ENCODE assay signal across 8 cellular contexts in genomic region chr1:206581114-206581497, GRCh38. TPM values are rescaled to one million over a fixed set of nuclear protein-coding genes. Genes with fewer than 3 reads are reported as not detected.
DNase-seq lines count a peak whose midpoint lies in the region; ATAC-seq and TF ChIP-seq lines count a peak whose summit lies in the region.
"Not testable (repeated sequence)": the region's sequence is repeated elsewhere in the genome, so short reads cannot be mapped to it uniquely, and the experiment has no call there.
"Had no signal": no experiment of that assay in that cellular context is flagged by ENCODE, and none has a peak within 500 bp of the region (broad histone marks: within the 10 kb centered on the region; RNA-seq: fewer than 3 reads in every experiment).

No MANE protein-coding gene starts in this region.

- CTCF ChIA-PET in CD8-positive, alpha-beta T cell (lab: Charles Lee), result interaction anchor here (0.9 to 24.2 kb wide), 9 partner anchors 11 to 119 kb away, joined by 3 to 709 read pairs (median 6); partner anchors contain the start of gene RASSF5
- CTCF ChIA-PET in activated B cell treated with CpG ODN at 0.5 μM for 24 hours (lab: Charles Lee), result interaction anchor here (0.6 to 9.3 kb wide), 10 partner anchors 10 to 111 kb away, joined by 3 to 349 read pairs (median 4); partner anchors contain the start of gene IKBKE

- H3K4me1 ChIP-seq in CD8-positive, alpha-beta T cell (ENCODE audit: insufficient read depth, low read length), result peaks cover 79% of the 10 kb centered on the region

- H3K27me3 ChIP-seq in CD8-positive, alpha-beta T cell (ENCODE audit: insufficient read depth, low read length), result not testable (repeated sequence)

- ATAC-seq in CD8-positive, alpha-beta T cell; activated B cell treated with CpG ODN at 0.5 μM for 24 hours (ENCODE audit: low read depth); activated naive CD4-positive, alpha-beta T cell treated with anti-CD3 and anti-CD28 coated beads, Interleukin-2, amount 50 U/mL, for 72 hours; effector memory CD8-positive, alpha-beta T cell (replicated peaks); natural killer cell; stimulated activated naive B cell treated with anti-CD40 and anti-IgM and Interleukin-4, amounts not matched to agents 10 μg/mL and 1 μg/mL and 100 μg/mL, for 72 hours (replicated peaks): not testable (repeated sequence)

- H3K4me1 Mint-ChIP-seq in CD8-positive, alpha-beta T cell (ENCODE audit: low read depth), result peaks cover 85% of the 10 kb centered on the region
- H3K4me1 Mint-ChIP-seq in activated B cell treated with CpG ODN at 0.5 μM for 24 hours, result peaks cover 77% of the 10 kb centered on the region
- peaks cover 75% of the 10 kb centered on the region in 2 donors for H3K4me1 Mint-ChIP-seq in effector memory CD8-positive, alpha-beta T cell (ENCODE audit: low read depth in 2 of 2)
- peaks cover 83 to 84% of the 10 kb centered on the region in 2 donors for H3K4me1 Mint-ChIP-seq in natural killer cell
- H3K4me1 Mint-ChIP-seq in stimulated activated naive B cell treated with anti-CD40 and anti-IgM and Interleukin-4, amounts not matched to agents 10 μg/mL and 1 μg/mL and 100 μg/mL, for 72 hours, result peaks cover 71 to 82% of the 10 kb centered on the region in 2 donors

- POLR2A ChIA-PET in CD8-positive, alpha-beta T cell (lab: Charles Lee), result interaction anchor here (0.6 to 18.3 kb wide), 6 partner anchors 8 to 926 kb away, joined by 3 to 320 read pairs (median 4); no protein-coding TSS in a partner anchor
- POLR2A ChIA-PET in activated B cell treated with CpG ODN at 0.5 μM for 24 hours (lab: Charles Lee), result interaction anchor here (0.6 to 9.8 kb wide), 9 partner anchors 14 to 115 kb away, joined by 3 to 343 read pairs (median 9); partner anchors contain the start of genes EIF2D and RASSF5

- H3K27ac Mint-ChIP-seq in CD8-positive, alpha-beta T cell, result peak overlapping the region; percentile 96
- peak overlapping the region; percentile 96 for H3K27ac Mint-ChIP-seq in activated B cell treated with CpG ODN at 0.5 μM for 24 hours
- peak overlapping the region; percentile 100 for H3K27ac Mint-ChIP-seq in activated naive CD4-positive, alpha-beta T cell treated with anti-CD3 and anti-CD28 coated beads, Interleukin-2, amount 50 U/mL, for 72 hours
- peak overlapping the region; percentile 98 to 100 for H3K27ac Mint-ChIP-seq in effector memory CD8-positive, alpha-beta T cell
- H3K27ac Mint-ChIP-seq in natural killer cell, result peak overlapping the region; percentile 90 to 100
- peak overlapping the region; percentile 99 for H3K27ac Mint-ChIP-seq in stimulated activated naive B cell treated with anti-CD40 and anti-IgM and Interleukin-4, amounts not matched to agents 10 μg/mL and 1 μg/mL and 100 μg/mL, for 72 hours

- DNase-seq in CD8-positive, alpha-beta T cell; activated B cell treated with CpG ODN at 0.5 μM for 24 hours; activated naive CD4-positive, alpha-beta T cell treated with anti-CD3 and anti-CD28 coated beads, Interleukin-2, amount 50 U/mL, for 72 hours (ENCODE audit: low spot score in 2 of 2); effector memory CD8-positive, alpha-beta T cell; natural killer cell; stimulated activated naive B cell treated with anti-CD40 and anti-IgM and Interleukin-4, amounts not matched to agents 10 μg/mL and 1 μg/mL and 100 μg/mL, for 72 hours: not testable (repeated sequence)
- DNase-seq in activated T-cell treated with anti-CD3 and anti-CD28 coated beads, Interleukin-2, amount 50 U/mL, for 1 hour, result peak; percentile 45

- intact Hi-C loops in CD8-positive, alpha-beta T cell (cut with DNase I, micrococcal nuclease), result not testable (repeated sequence)
- intact Hi-C loops in activated B cell treated with CpG ODN at 0.5 μM for 24 hours (cut with micrococcal nuclease) (loop anchor here (5.0 kb wide), 2 partner anchors 529 to 756 kb away; partner anchors contain the start of gene RHEX), natural killer cell (cut with micrococcal nuclease) (loop anchor here (2.0 to 5.0 kb wide), 2 partner anchors 76 to 1294 kb away; no protein-coding TSS in a partner anchor)

- not testable (repeated sequence) for H3K9me3 Mint-ChIP-seq in CD8-positive, alpha-beta T cell; activated B cell treated with CpG ODN at 0.5 μM for 24 hours; activated naive CD4-positive, alpha-beta T cell treated with anti-CD3 and anti-CD28 coated beads, Interleukin-2, amount 50 U/mL, for 72 hours; effector memory CD8-positive, alpha-beta T cell; natural killer cell; stimulated activated naive B cell treated with anti-CD40 and anti-IgM and Interleukin-4, amounts not matched to agents 10 μg/mL and 1 μg/mL and 100 μg/mL, for 72 hours

- peak overlapping the region; percentile 66 for H3K27ac ChIP-seq in CD8-positive, alpha-beta T cell (ENCODE audit: low read depth, low read length)

- not testable (repeated sequence) for H3K27me3 Mint-ChIP-seq in CD8-positive, alpha-beta T cell (ENCODE audit: low read depth); activated B cell treated with CpG ODN at 0.5 μM for 24 hours; effector memory CD8-positive, alpha-beta T cell; natural killer cell (ENCODE audit: low read depth in 2 of 2); stimulated activated naive B cell treated with anti-CD40 and anti-IgM and Interleukin-4, amounts not matched to agents 10 μg/mL and 1 μg/mL and 100 μg/mL, for 72 hours

- H3K36me3 Mint-ChIP-seq in CD8-positive, alpha-beta T cell, result peaks cover 68% of the 10 kb centered on the region
- H3K36me3 Mint-ChIP-seq in activated B cell treated with CpG ODN at 0.5 μM for 24 hours (ENCODE audit: low read depth), result peaks cover 65% of the 10 kb centered on the region
- H3K36me3 Mint-ChIP-seq in activated naive CD4-positive, alpha-beta T cell treated with anti-CD3 and anti-CD28 coated beads, Interleukin-2, amount 50 U/mL, for 72 hours, result peaks cover 39 to 59% of the 10 kb centered on the region in 2 donors
- peaks cover 80% of the 10 kb centered on the region for H3K36me3 Mint-ChIP-seq in effector memory CD8-positive, alpha-beta T cell (ENCODE audit: insufficient read depth)
- H3K36me3 Mint-ChIP-seq in natural killer cell, result not testable (repeated sequence)
- H3K36me3 Mint-ChIP-seq in stimulated activated naive B cell treated with anti-CD40 and anti-IgM and Interleukin-4, amounts not matched to agents 10 μg/mL and 1 μg/mL and 100 μg/mL, for 72 hours, result peaks cover 53 to 78% of the 10 kb centered on the region in 2 donors

- TF ChIP-seq CTCF in CD8-positive, alpha-beta T cell (IDR thresholded peaks at IDR 0.05); activated B cell treated with CpG ODN at 0.5 μM for 24 hours (IDR thresholded peaks at IDR 0.05); natural killer cell (IDR thresholded peaks at IDR 0.05): not testable (repeated sequence)

- H3K4me3 Mint-ChIP-seq in CD8-positive, alpha-beta T cell, result peak overlapping the region; percentile 78
- peak overlapping the region; percentile 62 for H3K4me3 Mint-ChIP-seq in activated B cell treated with CpG ODN at 0.5 μM for 24 hours
- H3K4me3 Mint-ChIP-seq in effector memory CD8-positive, alpha-beta T cell, result peak overlapping the region; percentile 79 to 93
- peak overlapping the region; percentile 94 for H3K4me3 Mint-ChIP-seq in natural killer cell
- peak overlapping the region; percentile 68 to 76 for H3K4me3 Mint-ChIP-seq in stimulated activated naive B cell treated with anti-CD40 and anti-IgM and Interleukin-4, amounts not matched to agents 10 μg/mL and 1 μg/mL and 100 μg/mL, for 72 hours

- H3K36me3 ChIP-seq in CD8-positive, alpha-beta T cell (ENCODE audit: insufficient read depth, low read length), result peaks cover 31% of the 10 kb centered on the region

- peak overlapping the region; percentile 31 for H3K4me3 ChIP-seq in CD8-positive, alpha-beta T cell (ENCODE audit: low read depth, low read length)

- H3K9me3 ChIP-seq in CD8-positive, alpha-beta T cell (ENCODE audit: low read length), result not testable (repeated sequence)

RNA-seq across cellular contexts. Expression of gene EIF2D, which starts 31.2 kb away (rescaled TPM):
- total RNA-seq in CD8-positive, alpha-beta T cell, result 10 to 100 TPM; 42.0 to 49.2 TPM
- total RNA-seq in activated B cell treated with CpG ODN at 0.5 μM for 24 hours, result 61.2 and 65.4 TPM in 2 replicates
- total RNA-seq in activated naive CD4-positive, alpha-beta T cell treated with anti-CD3 and anti-CD28 coated beads, Interleukin-2, amount 50 U/mL, for 72 hours, result 100 to 1,000 TPM in 1 of 2 donors, 10 to 100 TPM in 1; 87.1 to 111 TPM
- 10 to 100 TPM; 31.8 to 34.6 (median 32.7) TPM for total RNA-seq in natural killer cell

RNA-seq across cellular contexts. Expression of gene DYRK3, which starts 54.2 kb away (rescaled TPM):
- 1 to 10 TPM in 1 of 2 experiments, under 1 TPM in 1; 0.94 to 1.4 TPM for total RNA-seq in CD8-positive, alpha-beta T cell
- total RNA-seq in activated B cell treated with CpG ODN at 0.5 μM for 24 hours (0.33 and 0.37 TPM in 2 replicates), natural killer cell (under 1 TPM; 0.16 to 0.66 (median 0.43) TPM)
- 10 to 100 TPM in 1 of 2 donors, 1 to 10 TPM in 1; 2.8 to 12.8 TPM for total RNA-seq in activated naive CD4-positive, alpha-beta T cell treated with anti-CD3 and anti-CD28 coated beads, Interleukin-2, amount 50 U/mL, for 72 hours
- total RNA-seq: Caco-2 had no signal
